23 cellular contexts compared by ENCODE assay signal in genomic region chr17:67311551-67311950, GRCh38. TPM values are rescaled to one million over a fixed set of nuclear protein-coding genes. Genes with fewer than 3 reads are reported as not detected.
DNase-seq lines count a peak whose midpoint lies in the region; ATAC-seq and TF ChIP-seq lines count a peak whose summit lies in the region.
"Had no signal": no experiment of that assay in that cellular context is flagged by ENCODE, and none has a peak within 500 bp of the region (broad histone marks: within the 10 kb centered on the region; RNA-seq: fewer than 3 reads in every experiment).

No MANE protein-coding gene starts in this region.

- DNase-seq in NOMO-1 treated with DMSO at 0.1 percent for 48 hours (lab: John Stamatoyannopoulos, UW; ENCODE audit: unreplicated experiment): peak; percentile 25
- no peak for DNase-seq in NOMO-1 treated with dmso at 0.1 percent for 144 hours (lab: John Stamatoyannopoulos, UW; ENCODE audit: unreplicated experiment)
- no peak for DNase-seq in OCI-LY7 (ENCODE audit: low spot score)
- DNase-seq in endothelial cell (ENCODE audit: low spot score): no peak
- DNase-seq in spleen: no peak
- DNase-seq in activated CD4-positive, alpha-beta T cell treated with anti-CD3 and anti-CD28 coated beads for 1 hour: no peak
- no peak for DNase-seq in ascending aorta (ENCODE audit: low spot score in 2 of 2)
- DNase-seq: 8988T, C1 segment of cervical spinal cord, COR-L47, DMS153, EL, Karpas-422, MM.1S, NCI-H1417, NCI-H2081 treated with DMSO at 0.1 percent for 48 hours, NCI-H345, NCI-H526 treated with DMSO at 0.1 percent for 48 hours, SK-N-SH had no signal

- TF ChIP-seq POLR2A in spleen (IDR thresholded peaks at IDR 0.05): no peak

- H3K9me2 ChIP-seq in OCI-LY7 (ENCODE audit: insufficient read depth, low read length): no peaks in the 10 kb centered on the region
- H3K9me2 ChIP-seq: SK-N-SH had no signal

- H4K20me1 ChIP-seq in OCI-LY7 (ENCODE audit: insufficient read depth, low read length): no peaks in the 10 kb centered on the region

- no TSS peak for BruUV-seq in OCI-LY7 (replicated peaks; lab: Mats Ljungman, UMichigan)

- intact Hi-C loops in OCI-LY7 (cut with micrococcal nuclease; ENCODE audit: unreplicated experiment): no loop called here
- intact Hi-C loops in spleen (cut with DNase I; ENCODE audit: low total_unique reads): no loop called here
- intact Hi-C loops in ascending aorta (cut with DNase I): no loop called here

- H3K27me3 Mint-ChIP-seq in endothelial cell (ENCODE audit: unreplicated experiment): peaks cover 5% of the 10 kb centered on the region

- H3K4me2 ChIP-seq in OCI-LY7 (ENCODE audit: low read length): no peak overlapping the region
- H3K4me2 ChIP-seq: SK-N-SH had no signal

- H3K4me1 Mint-ChIP-seq in endothelial cell (ENCODE audit: unreplicated experiment): peaks cover 17% of the 10 kb centered on the region

- no peaks in the 10 kb centered on the region for H3K79me2 ChIP-seq in OCI-LY7 (ENCODE audit: insufficient read depth, low read depth, low read length)

- H3K27ac Mint-ChIP-seq in endothelial cell (ENCODE audit: unreplicated experiment): peak overlapping the region; percentile 54

- CTCF ChIA-PET in OCI-LY7 (lab: Charles Lee; ENCODE audit: unreplicated experiment): no interaction called here

- H3K36me3 Mint-ChIP-seq in endothelial cell (ENCODE audit: low read depth, unreplicated experiment): no peaks in the 10 kb centered on the region

- no peak overlapping the region for H3K27ac ChIP-seq in OCI-LY7 (ENCODE audit: low read depth, low read length, poor library complexity, severe bottlenecking)
- peak overlapping the region in 5 of 8 donors; percentile 44 to 64 (median 59) for H3K27ac ChIP-seq in spleen
- no peak overlapping the region for H3K27ac ChIP-seq in ascending aorta

- no peaks in the 10 kb centered on the region for H3K36me3 ChIP-seq in OCI-LY7 (ENCODE audit: insufficient read depth, low read length)
- H3K36me3 ChIP-seq in spleen: no peaks in the 10 kb centered on the region
- H3K36me3 ChIP-seq in ascending aorta: no peaks in the 10 kb centered on the region

- H2AFZ ChIP-seq in OCI-LY7 (ENCODE audit: low read length): 0 out of 2 replicates have a peak overlapping the region, but pooled peaks have one; percentile 12

- 72 to 82% (median 77%) methylated on average over 4 of the region's 4 CpGs for WGBS in spleen, 5 donors

- peaks cover 12% of the 10 kb centered on the region for H3K4me1 ChIP-seq in OCI-LY7 (ENCODE audit: insufficient read depth, low read length, poor library complexity, severe bottlenecking)
- peaks cover 0 to 14% (median 5%) of the 10 kb centered on the region in 6 donors for H3K4me1 ChIP-seq in spleen
- H3K4me1 ChIP-seq in ascending aorta: no peaks in the 10 kb centered on the region

- H3K27me3 ChIP-seq in spleen (replicated peaks in 1 of 7) (no peaks in the 10 kb centered on the region), ascending aorta (no peaks in the 10 kb centered on the region)

- H3K4me3 ChIP-seq in OCI-LY7 (ENCODE audit: low read depth, low read length, poor library complexity, severe bottlenecking): no peak overlapping the region
- no peak overlapping the region for H3K4me3 ChIP-seq in spleen
- H3K4me3 ChIP-seq in ascending aorta: no peak overlapping the region

- POLR2A ChIA-PET in OCI-LY7 (lab: Charles Lee): interaction anchor here (0.6 kb wide), 1 partner anchor 766 kb away, joined by 4 read pairs; no protein-coding TSS in a partner anchor

- H3K9me3 Mint-ChIP-seq in endothelial cell (ENCODE audit: unreplicated experiment): no peaks in the 10 kb centered on the region

- ATAC-seq in HG03565 (IDR thresholded peaks at IDR 0.05; ENCODE audit: unreplicated experiment): no peak
- ATAC-seq: HCT116, Panc1, Right ventricle myocardium inferior had no signal

- no peaks in the 10 kb centered on the region for H3K9me3 ChIP-seq in OCI-LY7 (ENCODE audit: low read length)
- no peaks in the 10 kb centered on the region for H3K9me3 ChIP-seq in spleen
- H3K9me3 ChIP-seq in ascending aorta: no peaks in the 10 kb centered on the region
- H3K9me3 ChIP-seq: SK-N-SH had no signal

- H3K4me3 Mint-ChIP-seq in endothelial cell (ENCODE audit: unreplicated experiment): no peak overlapping the region

- TF ChIP-seq CTCF in OCI-LY7 (conservative IDR thresholded peaks at IDR 0.05; ENCODE audit: low read length) (no peak), endothelial cell (IDR thresholded peaks at IDR 0.05; ENCODE audit: unreplicated experiment) (no peak), spleen (IDR thresholded peaks at IDR 0.05 in 8 of 11, conservative IDR thresholded peaks at IDR 0.05 in 3 of 11) (no peak), ascending aorta (IDR thresholded peaks at IDR 0.05) (no peak)

RNA-seq across cellular contexts. Expression of gene PSMD12, which starts 54.8 kb away (rescaled TPM):
- total RNA-seq in OCI-LY7 (2014; rRNA removed; shearing (Covaris generic)): 15.0 and 20.0 TPM in 2 replicates
- total RNA-seq in OCI-LY7 (2022): 54.5 and 62.8 TPM in 2 replicates
- total RNA-seq in endothelial cell (ENCODE audit: unreplicated experiment): 46.2 TPM
- total RNA-seq in spleen: 10 to 100 TPM; 24.6 to 46.4 (median 36.5) TPM
- 10 to 100 TPM; 13.8 to 17.0 (median 15.5) TPM for polyA plus RNA-seq in spleen
- total RNA-seq in ascending aorta: 31.8 TPM

Comparison
In these comparisons a context has a peak if more than half of its experiments do, and no peak if none do; other contexts are left out.
1. H3K27ac ChIP-seq: peak in spleen (5 of 8); none in OCI-LY7 (single experiment) and ascending aorta (0 of 2).